1 cellular context compared by ENCODE assay signal in genomic region chr2:178676046-178676445, GRCh38.
TF ChIP-seq lines count a peak whose summit lies in the region.

No MANE protein-coding gene starts in this region.

TF ChIP-seq in K562, 482 proteins besides CTCF, POLR2A, EP300 and RAD21 (continued from another document):
- peak; percentile 78 for TF ChIP-seq ZBTB40 (IDR thresholded peaks at IDR 0.05)
- TF ChIP-seq ZBTB40 (CRISPR knock-in tag; IDR thresholded peaks at IDR 0.05), result no peak
- TF ChIP-seq ZNF830 (CRISPR knock-in tag; IDR thresholded peaks at IDR 0.05), result no peak
- TF ChIP-seq MTA2 (IDR thresholded peaks at IDR 0.05; ENCODE audit: low read depth), result no peak
- peak; percentile 16 for TF ChIP-seq DACH1 (IDR thresholded peaks at IDR 0.05; ENCODE audit: partially characterized antibody)
- TF ChIP-seq HMG20A (CRISPR knock-in tag; conservative IDR thresholded peaks at IDR 0.05), result no peak
